In genomic region chr15:57496946-57497944, GRCh38 we compare ENCODE assay signal across 11 cellular contexts.
A peak's percentile ranks its signal among the peaks of the same experiment; 100 is the strongest.
DNase-seq lines count a peak whose midpoint lies in the region; ATAC-seq and TF ChIP-seq lines count a peak whose summit lies in the region.
"Had no signal": no experiment of that assay in that cellular context is flagged by ENCODE, and none has a peak within 500 bp of the region (broad histone marks: within the 10 kb centered on the region; RNA-seq: fewer than 3 reads in every experiment).

No MANE protein-coding gene starts in this region.

- TF ChIP-seq CTCF in neural crest cell (conservative IDR thresholded peaks at IDR 0.05): no peak

- no peak for ATAC-seq in activated naive CD4-positive, alpha-beta T cell treated with anti-CD3 and anti-CD28 coated beads, Interleukin-2, amount 50 U/mL, for 72 hours
- ATAC-seq in GM21423 (IDR thresholded peaks at IDR 0.05; ENCODE audit: unreplicated experiment) (no peak), HG03378 (IDR thresholded peaks at IDR 0.05; ENCODE audit: unreplicated experiment) (no peak)

- peak overlapping the region; percentile 62 for H3K27ac Mint-ChIP-seq in neural crest cell (ENCODE audit: unreplicated experiment)
- H3K27ac Mint-ChIP-seq in activated naive CD4-positive, alpha-beta T cell treated with anti-CD3 and anti-CD28 coated beads, Interleukin-2, amount 50 U/mL, for 72 hours: no peak overlapping the region
- H3K27ac Mint-ChIP-seq: activated T-helper 2 cell treated with anti-CD3 and anti-CD28 coated beads, Interferon-gamma antibody, Interleukin-2, Interleukin-4, amounts not matched to agents 10 μg/mL and 5 μg/mL and 100 μg/mL, durations not matched to agents 14 hours and 24 hours and 36 hours; CD4-positive, CD25-positive, alpha-beta regulatory T cell had no signal

- no peaks in the 10 kb centered on the region for H3K36me3 ChIP-seq in duodenal mucosa (ENCODE audit: control insufficient read depth in 1 of 2, insufficient read depth in 2 of 2, low read length in 2 of 2)

- DNase-seq in DMS53 treated with DMSO at 0.1 percent for 48 hours (lab: John Stamatoyannopoulos, UW; ENCODE audit: unreplicated experiment) (peak; percentile 94), NCI-H2081 treated with DMSO at 0.1 percent for 48 hours (lab: John Stamatoyannopoulos, UW) (peak; percentile 80), neural crest cell (ENCODE audit: low read depth, low spot score) (no peak), 8988T (no peak)
- no peak for DNase-seq in activated naive CD4-positive, alpha-beta T cell treated with anti-CD3 and anti-CD28 coated beads, Interleukin-2, amount 50 U/mL, for 72 hours (ENCODE audit: low spot score in 2 of 2)
- DNase-seq: activated CD4-positive, CD25-positive, alpha-beta regulatory T cell; CD4-positive, CD25-positive, alpha-beta regulatory T cell had no signal

- no peak overlapping the region for H3K4me3 Mint-ChIP-seq in neural crest cell
- H3K4me3 Mint-ChIP-seq: CD4-positive, CD25-positive, alpha-beta regulatory T cell had no signal

- peaks cover 24% of the 10 kb centered on the region for H3K4me1 Mint-ChIP-seq in neural crest cell
- H3K4me1 Mint-ChIP-seq: CD4-positive, CD25-positive, alpha-beta regulatory T cell had no signal

- peak overlapping the region; percentile 27 for H3K27ac ChIP-seq in duodenal mucosa (ENCODE audit: low read depth, low read length)

- no peak overlapping the region for H3K4me3 ChIP-seq in duodenal mucosa (ENCODE audit: low read depth in 1 of 2, low read length in 2 of 2)

- no peaks in the 10 kb centered on the region for H3K27me3 Mint-ChIP-seq in neural crest cell (ENCODE audit: low read depth)
- H3K27me3 Mint-ChIP-seq: CD4-positive, CD25-positive, alpha-beta regulatory T cell had no signal

- no peaks in the 10 kb centered on the region for H3K36me3 Mint-ChIP-seq in neural crest cell (ENCODE audit: low read depth)
- no peaks in the 10 kb centered on the region for H3K36me3 Mint-ChIP-seq in activated naive CD4-positive, alpha-beta T cell treated with anti-CD3 and anti-CD28 coated beads, Interleukin-2, amount 50 U/mL, for 72 hours
- H3K36me3 Mint-ChIP-seq: CD4-positive, CD25-positive, alpha-beta regulatory T cell had no signal

- no peaks in the 10 kb centered on the region for H3K9me3 ChIP-seq in duodenal mucosa (ENCODE audit: control insufficient read depth in 1 of 2, low read length in 2 of 2)

- H3K27me3 ChIP-seq in duodenal mucosa (ENCODE audit: control insufficient read depth in 1 of 2, insufficient read depth in 2 of 2, low read length in 2 of 2): no peaks in the 10 kb centered on the region

- peaks cover 10 to 24% of the 10 kb centered on the region in 2 donors for H3K4me1 ChIP-seq in duodenal mucosa (ENCODE audit: control insufficient read depth in 1 of 2, insufficient read depth in 2 of 2, low read length in 2 of 2)

- no peak overlapping the region for H3K9ac ChIP-seq in duodenal mucosa (ENCODE audit: low read depth in 1 of 2, low read length in 2 of 2)

- H3K9me3 Mint-ChIP-seq in neural crest cell: no peaks in the 10 kb centered on the region
- H3K9me3 Mint-ChIP-seq in activated naive CD4-positive, alpha-beta T cell treated with anti-CD3 and anti-CD28 coated beads, Interleukin-2, amount 50 U/mL, for 72 hours: no peaks in the 10 kb centered on the region
- H3K9me3 Mint-ChIP-seq: activated T-helper 2 cell treated with anti-CD3 and anti-CD28 coated beads, Interferon-gamma antibody, Interleukin-2, Interleukin-4, amounts not matched to agents 10 μg/mL and 5 μg/mL and 100 μg/mL, durations not matched to agents 14 hours and 24 hours and 36 hours; CD4-positive, CD25-positive, alpha-beta regulatory T cell had no signal

Comparison
In these comparisons a context has a peak if more than half of its experiments do, and no peak if none do; other contexts are left out.
1. DNase-seq: peak in DMS53 treated with DMSO at 0.1 percent for 48 hours (single experiment) and NCI-H2081 treated with DMSO at 0.1 percent for 48 hours (single experiment); none in neural crest cell (single experiment), 8988T (single experiment) and activated naive CD4-positive, alpha-beta T cell treated with anti-CD3 and anti-CD28 coated beads, Interleukin-2, amount 50 U/mL, for 72 hours (0 of 2).